ENCODE assay signal across 8 cellular contexts in the genomic region with DNA sequence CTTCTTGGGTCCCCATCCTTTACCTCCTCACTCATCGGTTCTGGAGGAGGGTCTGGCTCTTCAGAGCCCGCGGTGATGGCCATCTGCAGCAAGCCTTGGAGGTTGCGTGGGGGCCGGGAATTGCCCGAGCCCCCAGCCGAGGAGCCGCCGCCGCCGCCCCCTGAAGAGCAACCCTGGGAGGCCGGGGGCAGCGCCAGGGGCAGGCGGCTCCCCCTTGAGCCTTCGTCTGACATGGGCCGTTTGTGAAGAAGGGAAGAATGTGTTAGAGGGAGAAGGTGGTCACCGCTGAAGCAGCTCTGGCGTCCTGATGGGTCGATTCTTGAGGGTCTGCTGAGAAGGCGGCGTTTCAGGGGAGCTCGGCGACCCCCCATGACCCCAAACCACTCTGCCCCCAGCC. TPM values are rescaled to one million over a fixed set of nuclear protein-coding genes. Genes with fewer than 3 reads are reported as not detected.
DNase-seq lines count a peak whose midpoint lies in the region; ATAC-seq, FAIRE-seq and TF ChIP-seq lines count a peak whose summit lies in the region.

No MANE protein-coding gene starts in this region.

- intact Hi-C loops in activated CD4-positive, alpha-beta T cell treated with anti-CD3 and anti-CD28 coated beads, Interleukin-2, amount 10 ng/mL, durations not matched to agents 24 days and 14 days (cut with micrococcal nuclease): no loop called here
- intact Hi-C loops in ascending aorta (cut with DNase I) (no loop called here), HepG2 (cut with micrococcal nuclease; ENCODE audit: unreplicated experiment) (no loop called here), testis (cut with DNase I; ENCODE audit: low total_unique reads) (no loop called here)

- no peaks in the 10 kb centered on the region for H4K20me1 ChIP-seq in HepG2 (ENCODE audit: insufficient read depth, low read length)

- no peak for TF ChIP-seq RAD21 in HepG2 (CRISPR knock-in tag; IDR thresholded peaks at IDR 0.05)

- no peaks in the 10 kb centered on the region for H3K9me3 ChIP-seq in ascending aorta
- no peaks in the 10 kb centered on the region for H3K9me3 ChIP-seq in HepG2 (ENCODE audit: low read length)
- no peaks in the 10 kb centered on the region for H3K9me3 ChIP-seq in testis

- ATAC-seq in HepG2 (no peak), HG03571 (IDR thresholded peaks at IDR 0.05; ENCODE audit: unreplicated experiment) (no peak)

- H3K36me3 Mint-ChIP-seq in activated CD4-positive, alpha-beta T cell treated with anti-CD3 and anti-CD28 coated beads, Interleukin-2, amount 10 ng/mL, durations not matched to agents 24 days and 14 days (ENCODE audit: low read depth): peaks cover 12% of the 10 kb centered on the region

- no peak for TF ChIP-seq EP300 in HepG2 (IDR thresholded peaks at IDR 0.05; ENCODE audit: low read depth in 2 of 2, low read length in 2 of 2)
- no peak for TF ChIP-seq EP300 in HepG2 (CRISPR knock-in tag; IDR thresholded peaks at IDR 0.05; ENCODE audit: borderline replicate concordance)

- H3K9ac ChIP-seq in HepG2 (ENCODE audit: insufficient read depth, low read depth, low read length): peak overlapping the region; percentile 77

- POLR2A ChIA-PET in HepG2 (lab: Yijun Ruan, JAX): interaction anchor here (0.5 to 5.1 kb wide), 12 partner anchors 16 to 375 kb away, joined by 3 to 58 read pairs (median 5); a partner anchor contains a TSS

- H3K27ac ChIP-seq in ascending aorta (peak overlapping the region; percentile 66 to 68), HepG2 (ENCODE audit: extremely low read length, insufficient read depth, low read length) (peak overlapping the region; percentile 68), testis (peak overlapping the region; percentile 68 to 75)

- no peaks in the 10 kb centered on the region for H3K9me3 Mint-ChIP-seq in activated CD4-positive, alpha-beta T cell treated with anti-CD3 and anti-CD28 coated beads, Interleukin-2, amount 10 ng/mL, durations not matched to agents 24 days and 14 days

- DNase-seq in activated CD4-positive, alpha-beta T cell treated with anti-CD3 and anti-CD28 coated beads, Interleukin-2, amount 10 ng/mL, durations not matched to agents 24 days and 14 days: no peak
- DNase-seq in activated CD4-positive, alpha-beta T cell treated with anti-CD3 and anti-CD28 coated beads, Interleukin-2, amount 50 U/mL, for 48 hours: no peak
- no peak for DNase-seq in ascending aorta (ENCODE audit: low spot score in 2 of 2)
- DNase-seq in HepG2 (ENCODE audit: low spot score): no peak
- DNase-seq in testis: no peak
- DNase-seq in urothelium cell line (ENCODE audit: low spot score): no peak
- no peak for DNase-seq in OCI-M2 (lab: John Stamatoyannopoulos, UW; ENCODE audit: unreplicated experiment)

- H3K4me3 ChIP-seq in ascending aorta: peak overlapping the region; percentile 71 to 84
- peak overlapping the region; percentile 86 to 97 (median 93) for H3K4me3 ChIP-seq in HepG2 (replicated peaks in 1 of 3; ENCODE audit: insufficient read depth in 1 of 3, low read depth in 2 of 3, low read length in 3 of 3)
- H3K4me3 ChIP-seq in testis: peak overlapping the region; percentile 59 to 82

- in situ Hi-C loops in HepG2 (cut with HindIII; ENCODE audit: extremely low pct_ligation_motif_present, low pct_unique_long_range_greater_than_20kb): no loop called here

- H3K79me2 ChIP-seq in HepG2 (ENCODE audit: insufficient read depth, low read length): peaks cover 6% of the 10 kb centered on the region

- peaks cover 31% of the 10 kb centered on the region for H3K4me1 Mint-ChIP-seq in activated CD4-positive, alpha-beta T cell treated with anti-CD3 and anti-CD28 coated beads, Interleukin-2, amount 10 ng/mL, durations not matched to agents 24 days and 14 days

- TF ChIP-seq CTCF in ascending aorta (IDR thresholded peaks at IDR 0.05): no peak
- no peak for TF ChIP-seq CTCF in HepG2 (CRISPR knock-in tag; IDR thresholded peaks at IDR 0.05)
- no peak for TF ChIP-seq CTCF in testis (IDR thresholded peaks at IDR 0.05)

- H3K27me3 Mint-ChIP-seq in activated CD4-positive, alpha-beta T cell treated with anti-CD3 and anti-CD28 coated beads, Interleukin-2, amount 10 ng/mL, durations not matched to agents 24 days and 14 days: peaks cover 4% of the 10 kb centered on the region

- H3K27ac Mint-ChIP-seq in activated CD4-positive, alpha-beta T cell treated with anti-CD3 and anti-CD28 coated beads, Interleukin-2, amount 10 ng/mL, durations not matched to agents 24 days and 14 days: peak overlapping the region; percentile 99

- CTCF ChIA-PET in HepG2 (lab: Yijun Ruan, JAX; ENCODE audit: low intra/inter-chr PET ratio, low total read pairs): no interaction called here

- peaks cover 17 to 28% of the 10 kb centered on the region in 2 donors for H3K36me3 ChIP-seq in ascending aorta
- peaks cover 5 to 24% of the 10 kb centered on the region in 2 experiments; a peak in 3 of 5 replicates for H3K36me3 ChIP-seq in HepG2 (replicated peaks in 1 of 2; ENCODE audit: control insufficient read depth in 1 of 2, insufficient read depth in 2 of 2, low read length in 2 of 2)
- no peaks in the 10 kb centered on the region for H3K36me3 ChIP-seq in testis (ENCODE audit: low read depth, missing control alignments)

- H3K27me3 ChIP-seq in ascending aorta (no peaks in the 10 kb centered on the region), HepG2 (ENCODE audit: control insufficient read depth in 1 of 2, insufficient read depth in 2 of 2, low read length in 2 of 2) (peaks cover 0 to 8% of the 10 kb centered on the region in 2 experiments; a peak in 3 of 5 replicates), testis (no peaks in the 10 kb centered on the region)

- no peak overlapping the region for H2AFZ ChIP-seq in HepG2 (ENCODE audit: low read length)

- H3K4me2 ChIP-seq in HepG2 (ENCODE audit: low read depth, low read length): peak overlapping the region; percentile 93

- H3K4me1 ChIP-seq in ascending aorta (peaks cover 8 to 11% of the 10 kb centered on the region in 2 donors), HepG2 (ENCODE audit: insufficient read depth, low read length) (peaks cover 24% of the 10 kb centered on the region), testis (peaks cover 8% of the 10 kb centered on the region)

- 2% methylated on average over 6 of the region's 23 CpGs for WGBS in HepG2 (ENCODE audit: low lambda C conversion rate)
- WGBS in testis, 2 donors: 2 to 8% methylated on average over 22 to 23 of the region's 23 CpGs

- no peak for FAIRE-seq in HepG2 (lab: Jason Lieb, UNC)
- FAIRE-seq in urothelium cell line (lab: Jason Lieb, UNC): no peak

- H3K4me3 Mint-ChIP-seq in activated CD4-positive, alpha-beta T cell treated with anti-CD3 and anti-CD28 coated beads, Interleukin-2, amount 10 ng/mL, durations not matched to agents 24 days and 14 days: peak overlapping the region; percentile 100

- TSS peak; percentile 67 for BruUV-seq in HepG2 (replicated peaks; lab: Mats Ljungman, UMichigan)

- TF ChIP-seq POLR2A in HepG2 (IDR thresholded peaks at IDR 0.05; ENCODE audit: insufficient read depth in 1 of 2, low read depth in 2 of 2, low read length in 2 of 2): no peak
- TF ChIP-seq POLR2A in testis (IDR thresholded peaks at IDR 0.05): no peak

RNA-seq across cellular contexts. Expression of a gene that starts 0.5 kb away (rescaled TPM):
- total RNA-seq in activated CD4-positive, alpha-beta T cell treated with anti-CD3 and anti-CD28 coated beads, Interleukin-2, amount 10 ng/mL, durations not matched to agents 24 days and 14 days: 63.9 and 68.3 TPM in 2 replicates
- total RNA-seq in ascending aorta (72.7 TPM), HepG2 (2016; rRNA removed; fragmentation: Illumina TruSeq; extraction: Trizol) (33.7 and 35.9 TPM in 2 replicates), testis (10 to 100 TPM; 43.5 to 48.2 TPM)
- total RNA-seq in HepG2 (2016; cell fraction: cytosol; rRNA removed; fragmentation: Illumina TruSeq; extraction: Trizol; ENCODE audit: low read depth): 3.9 TPM in 2 replicates
- total RNA-seq in HepG2 (2016; cell fraction: insoluble cytoplasmic fraction; rRNA removed; fragmentation: Illumina TruSeq; extraction: Trizol): 32.9 and 34.5 TPM in 2 replicates
- total RNA-seq in HepG2 (2016; cell fraction: membrane; rRNA removed; fragmentation: Illumina TruSeq; extraction: Trizol): 8.1 and 8.5 TPM in 2 replicates
- total RNA-seq in HepG2 (2016; cell fraction: nucleus; rRNA removed; fragmentation: Illumina TruSeq; extraction: Trizol): 14.3 and 15.8 TPM in 2 replicates
- polyA plus RNA-seq in HepG2 (2011; rRNA removed) (22.3 and 25.7 TPM in 2 replicates), testis (ENCODE audit: insufficient read depth, low read depth, low replicate concordance) (42.7 TPM)
- 19.2 and 35.4 TPM in 2 replicates for polyA plus RNA-seq in HepG2 (2011; cell fraction: cytosol; rRNA removed)
- 19.5 and 22.1 TPM in 2 replicates for polyA plus RNA-seq in HepG2 (2011; cell fraction: nucleus; rRNA removed)
- polyA plus RNA-seq in HepG2 (2012): 14.9 and 21.2 TPM in 2 replicates
- 5.6 and 5.7 TPM in 2 replicates for polyA plus RNA-seq in HepG2 (2016; cell fraction: cytosol; fragmentation: Illumina TruSeq; extraction: Trizol; ENCODE audit: low read depth)
- 53.4 and 56.0 TPM in 2 replicates for polyA plus RNA-seq in HepG2 (2016; cell fraction: insoluble cytoplasmic fraction; fragmentation: Illumina TruSeq; extraction: Trizol; ENCODE audit: low read depth)
- polyA plus RNA-seq in HepG2 (2016; cell fraction: membrane; fragmentation: Illumina TruSeq; extraction: Trizol; ENCODE audit: low read depth): 8.9 and 9.7 TPM in 2 replicates
- polyA plus RNA-seq in HepG2 (2016; cell fraction: nucleus; fragmentation: Illumina TruSeq; extraction: Trizol; ENCODE audit: insufficient read depth, low read depth): 26.8 and 27.6 TPM in 2 replicates
- 33.2 and 42.3 TPM in 2 replicates for polyA minus RNA-seq in HepG2 (2011; rRNA and poly(A)+ RNA removed; ENCODE audit: low replicate concordance)
- 15.9 and 23.8 TPM in 2 replicates for polyA minus RNA-seq in HepG2 (2011; cell fraction: cytosol; rRNA and poly(A)+ RNA removed)
- 4.6 and 6.1 TPM in 2 replicates for polyA minus RNA-seq in HepG2 (2011; cell fraction: nucleus; rRNA and poly(A)+ RNA removed)

RNA-seq across cellular contexts. Expression of a gene that starts 4.4 kb away (rescaled TPM):
- 5.9 and 7.9 TPM in 2 replicates for total RNA-seq in activated CD4-positive, alpha-beta T cell treated with anti-CD3 and anti-CD28 coated beads, Interleukin-2, amount 10 ng/mL, durations not matched to agents 24 days and 14 days
- total RNA-seq in ascending aorta (6.5 TPM), HepG2 (2016; rRNA removed; fragmentation: Illumina TruSeq; extraction: Trizol) (0.18 TPM in 1 of 2 replicates, not detected in the other), testis (10 to 100 TPM; 14.9 to 20.7 TPM)
- not detected in 2 replicates for total RNA-seq in HepG2 (2016; cell fraction: cytosol; rRNA removed; fragmentation: Illumina TruSeq; extraction: Trizol; ENCODE audit: low read depth)
- 0.19 TPM in 1 of 2 replicates, not detected in the other for total RNA-seq in HepG2 (2016; cell fraction: insoluble cytoplasmic fraction; rRNA removed; fragmentation: Illumina TruSeq; extraction: Trizol)
- total RNA-seq in HepG2 (2016; cell fraction: membrane; rRNA removed; fragmentation: Illumina TruSeq; extraction: Trizol): 0.10 and 0.25 TPM in 2 replicates
- 0.60 TPM in 1 of 2 replicates, not detected in the other for total RNA-seq in HepG2 (2016; cell fraction: nucleus; rRNA removed; fragmentation: Illumina TruSeq; extraction: Trizol)
- polyA plus RNA-seq in HepG2 (2011; rRNA removed) (1.2 and 1.9 TPM in 2 replicates), testis (ENCODE audit: insufficient read depth, low read depth, low replicate concordance) (12.8 TPM)
- polyA plus RNA-seq in HepG2 (2011; cell fraction: cytosol; rRNA removed): 0.75 and 1.1 TPM in 2 replicates
- 8.1 and 12.7 TPM in 2 replicates for polyA plus RNA-seq in HepG2 (2011; cell fraction: nucleus; rRNA removed)
- 0.74 and 1.1 TPM in 2 replicates for polyA plus RNA-seq in HepG2 (2012)
- polyA plus RNA-seq in HepG2 (2016; cell fraction: cytosol; fragmentation: Illumina TruSeq; extraction: Trizol; ENCODE audit: low read depth): 0.14 and 0.17 TPM in 2 replicates
- polyA plus RNA-seq in HepG2 (2016; cell fraction: insoluble cytoplasmic fraction; fragmentation: Illumina TruSeq; extraction: Trizol; ENCODE audit: low read depth): 0.20 and 0.44 TPM in 2 replicates
- polyA plus RNA-seq in HepG2 (2016; cell fraction: membrane; fragmentation: Illumina TruSeq; extraction: Trizol; ENCODE audit: low read depth): 0.09 and 0.25 TPM in 2 replicates
- 0.68 and 0.79 TPM in 2 replicates for polyA plus RNA-seq in HepG2 (2016; cell fraction: nucleus; fragmentation: Illumina TruSeq; extraction: Trizol; ENCODE audit: insufficient read depth, low read depth)
- polyA minus RNA-seq in HepG2 (2011; rRNA and poly(A)+ RNA removed; ENCODE audit: low replicate concordance): 0.72 and 1.3 TPM in 2 replicates
- polyA minus RNA-seq in HepG2 (2011; cell fraction: cytosol; rRNA and poly(A)+ RNA removed): not detected in 2 replicates
- polyA minus RNA-seq in HepG2 (2011; cell fraction: nucleus; rRNA and poly(A)+ RNA removed): 1.0 and 1.2 TPM in 2 replicates

RNA-seq across cellular contexts. Expression of a gene that starts 20.6 kb away (rescaled TPM):
- 196 and 216 TPM in 2 replicates for total RNA-seq in activated CD4-positive, alpha-beta T cell treated with anti-CD3 and anti-CD28 coated beads, Interleukin-2, amount 10 ng/mL, durations not matched to agents 24 days and 14 days
- total RNA-seq in ascending aorta (68.3 TPM), HepG2 (2016; rRNA removed; fragmentation: Illumina TruSeq; extraction: Trizol) (23.0 and 25.8 TPM in 2 replicates), testis (100 to 1,000 TPM; 178 to 179 TPM)
- total RNA-seq in HepG2 (2016; cell fraction: cytosol; rRNA removed; fragmentation: Illumina TruSeq; extraction: Trizol; ENCODE audit: low read depth): 6.5 and 7.1 TPM in 2 replicates
- 18.2 and 27.7 TPM in 2 replicates for total RNA-seq in HepG2 (2016; cell fraction: insoluble cytoplasmic fraction; rRNA removed; fragmentation: Illumina TruSeq; extraction: Trizol)
- total RNA-seq in HepG2 (2016; cell fraction: membrane; rRNA removed; fragmentation: Illumina TruSeq; extraction: Trizol): 22.9 and 23.1 TPM in 2 replicates
- 20.2 and 25.1 TPM in 2 replicates for total RNA-seq in HepG2 (2016; cell fraction: nucleus; rRNA removed; fragmentation: Illumina TruSeq; extraction: Trizol)
- polyA plus RNA-seq in HepG2 (2011; rRNA removed) (54.0 and 75.7 TPM in 2 replicates), testis (ENCODE audit: insufficient read depth, low read depth, low replicate concordance) (217 TPM)
- polyA plus RNA-seq in HepG2 (2011; cell fraction: cytosol; rRNA removed): 44.7 and 48.8 TPM in 2 replicates
- polyA plus RNA-seq in HepG2 (2011; cell fraction: nucleus; rRNA removed): 190 and 211 TPM in 2 replicates
- 51.7 and 56.8 TPM in 2 replicates for polyA plus RNA-seq in HepG2 (2012)
- polyA plus RNA-seq in HepG2 (2016; cell fraction: cytosol; fragmentation: Illumina TruSeq; extraction: Trizol; ENCODE audit: low read depth): 8.4 and 9.7 TPM in 2 replicates
- 27.5 and 36.1 TPM in 2 replicates for polyA plus RNA-seq in HepG2 (2016; cell fraction: insoluble cytoplasmic fraction; fragmentation: Illumina TruSeq; extraction: Trizol; ENCODE audit: low read depth)
- 20.6 and 23.5 TPM in 2 replicates for polyA plus RNA-seq in HepG2 (2016; cell fraction: membrane; fragmentation: Illumina TruSeq; extraction: Trizol; ENCODE audit: low read depth)
- 73.4 and 77.9 TPM in 2 replicates for polyA plus RNA-seq in HepG2 (2016; cell fraction: nucleus; fragmentation: Illumina TruSeq; extraction: Trizol; ENCODE audit: insufficient read depth, low read depth)
- 112 and 140 TPM in 2 replicates for polyA minus RNA-seq in HepG2 (2011; rRNA and poly(A)+ RNA removed; ENCODE audit: low replicate concordance)
- 48.9 and 57.3 TPM in 2 replicates for polyA minus RNA-seq in HepG2 (2011; cell fraction: cytosol; rRNA and poly(A)+ RNA removed)
- 48.9 and 67.0 TPM in 2 replicates for polyA minus RNA-seq in HepG2 (2011; cell fraction: nucleus; rRNA and poly(A)+ RNA removed)

RNA-seq across cellular contexts. Expression of a gene that starts 45.8 kb away (rescaled TPM):
- total RNA-seq in activated CD4-positive, alpha-beta T cell treated with anti-CD3 and anti-CD28 coated beads, Interleukin-2, amount 10 ng/mL, durations not matched to agents 24 days and 14 days: 0.28 and 0.69 TPM in 2 replicates
- total RNA-seq in ascending aorta (not detected), HepG2 (2016; rRNA removed; fragmentation: Illumina TruSeq; extraction: Trizol) (0.74 and 1.3 TPM in 2 replicates), testis (1 to 10 TPM in 1 of 2 donors, not detected in 1; 2.2 TPM)
- total RNA-seq in HepG2 (2016; cell fraction: cytosol; rRNA removed; fragmentation: Illumina TruSeq; extraction: Trizol; ENCODE audit: low read depth): 0.79 and 1.0 TPM in 2 replicates
- total RNA-seq in HepG2 (2016; cell fraction: insoluble cytoplasmic fraction; rRNA removed; fragmentation: Illumina TruSeq; extraction: Trizol): 0.70 and 1.0 TPM in 2 replicates
- total RNA-seq in HepG2 (2016; cell fraction: membrane; rRNA removed; fragmentation: Illumina TruSeq; extraction: Trizol): 0.62 and 0.77 TPM in 2 replicates
- 0.84 and 1.5 TPM in 2 replicates for total RNA-seq in HepG2 (2016; cell fraction: nucleus; rRNA removed; fragmentation: Illumina TruSeq; extraction: Trizol)
- polyA plus RNA-seq in HepG2 (2011; rRNA removed) (1.8 and 2.9 TPM in 2 replicates), testis (ENCODE audit: insufficient read depth, low read depth, low replicate concordance) (0.98 TPM)
- polyA plus RNA-seq in HepG2 (2011; cell fraction: cytosol; rRNA removed): 2.4 and 2.5 TPM in 2 replicates
- 6.2 and 7.0 TPM in 2 replicates for polyA plus RNA-seq in HepG2 (2011; cell fraction: nucleus; rRNA removed)
- 3.3 and 3.4 TPM in 2 replicates for polyA plus RNA-seq in HepG2 (2012)
- polyA plus RNA-seq in HepG2 (2016; cell fraction: cytosol; fragmentation: Illumina TruSeq; extraction: Trizol; ENCODE audit: low read depth): 0.33 and 0.50 TPM in 2 replicates
- polyA plus RNA-seq in HepG2 (2016; cell fraction: insoluble cytoplasmic fraction; fragmentation: Illumina TruSeq; extraction: Trizol; ENCODE audit: low read depth): 0.37 and 0.74 TPM in 2 replicates
- polyA plus RNA-seq in HepG2 (2016; cell fraction: membrane; fragmentation: Illumina TruSeq; extraction: Trizol; ENCODE audit: low read depth): 0.28 and 1.2 TPM in 2 replicates
- 1.7 and 1.9 TPM in 2 replicates for polyA plus RNA-seq in HepG2 (2016; cell fraction: nucleus; fragmentation: Illumina TruSeq; extraction: Trizol; ENCODE audit: insufficient read depth, low read depth)
- polyA minus RNA-seq in HepG2 (2011; rRNA and poly(A)+ RNA removed; ENCODE audit: low replicate concordance): 5.1 TPM in 1 of 2 replicates, not detected in the other
- polyA minus RNA-seq in HepG2 (2011; cell fraction: cytosol; rRNA and poly(A)+ RNA removed): 1.9 and 2.7 TPM in 2 replicates
- 1.4 and 1.5 TPM in 2 replicates for polyA minus RNA-seq in HepG2 (2011; cell fraction: nucleus; rRNA and poly(A)+ RNA removed)

RNA-seq across cellular contexts. Expression of a gene that starts 50.8 kb away (rescaled TPM):
- 6.8 and 7.7 TPM in 2 replicates for total RNA-seq in activated CD4-positive, alpha-beta T cell treated with anti-CD3 and anti-CD28 coated beads, Interleukin-2, amount 10 ng/mL, durations not matched to agents 24 days and 14 days
- total RNA-seq in ascending aorta (not detected), HepG2 (2016; rRNA removed; fragmentation: Illumina TruSeq; extraction: Trizol) (6.0 and 9.6 TPM in 2 replicates), testis (10 to 100 TPM; 13.4 to 13.9 TPM)
- total RNA-seq in HepG2 (2016; cell fraction: cytosol; rRNA removed; fragmentation: Illumina TruSeq; extraction: Trizol; ENCODE audit: low read depth): 9.6 and 12.1 TPM in 2 replicates
- total RNA-seq in HepG2 (2016; cell fraction: insoluble cytoplasmic fraction; rRNA removed; fragmentation: Illumina TruSeq; extraction: Trizol): 6.1 and 10.1 TPM in 2 replicates
- total RNA-seq in HepG2 (2016; cell fraction: membrane; rRNA removed; fragmentation: Illumina TruSeq; extraction: Trizol): 13.1 and 18.6 TPM in 2 replicates
- total RNA-seq in HepG2 (2016; cell fraction: nucleus; rRNA removed; fragmentation: Illumina TruSeq; extraction: Trizol): 7.1 and 10.0 TPM in 2 replicates
- polyA plus RNA-seq in HepG2 (2011; rRNA removed) (7.7 and 10.7 TPM in 2 replicates), testis (ENCODE audit: insufficient read depth, low read depth, low replicate concordance) (12.8 TPM)
- 6.2 and 9.1 TPM in 2 replicates for polyA plus RNA-seq in HepG2 (2011; cell fraction: cytosol; rRNA removed)
- 66.7 and 95.0 TPM in 2 replicates for polyA plus RNA-seq in HepG2 (2011; cell fraction: nucleus; rRNA removed)
- polyA plus RNA-seq in HepG2 (2012): 16.2 and 16.6 TPM in 2 replicates
- polyA plus RNA-seq in HepG2 (2016; cell fraction: cytosol; fragmentation: Illumina TruSeq; extraction: Trizol; ENCODE audit: low read depth): 22.1 and 25.3 TPM in 2 replicates
- 8.1 and 13.8 TPM in 2 replicates for polyA plus RNA-seq in HepG2 (2016; cell fraction: insoluble cytoplasmic fraction; fragmentation: Illumina TruSeq; extraction: Trizol; ENCODE audit: low read depth)
- 27.2 and 29.7 TPM in 2 replicates for polyA plus RNA-seq in HepG2 (2016; cell fraction: membrane; fragmentation: Illumina TruSeq; extraction: Trizol; ENCODE audit: low read depth)
- polyA plus RNA-seq in HepG2 (2016; cell fraction: nucleus; fragmentation: Illumina TruSeq; extraction: Trizol; ENCODE audit: insufficient read depth, low read depth): 36.9 and 38.1 TPM in 2 replicates
- polyA minus RNA-seq in HepG2 (2011; rRNA and poly(A)+ RNA removed; ENCODE audit: low replicate concordance): 1.9 and 14.4 TPM in 2 replicates
- polyA minus RNA-seq in HepG2 (2011; cell fraction: cytosol; rRNA and poly(A)+ RNA removed): 2.9 and 3.2 TPM in 2 replicates
- polyA minus RNA-seq in HepG2 (2011; cell fraction: nucleus; rRNA and poly(A)+ RNA removed): 7.1 and 7.8 TPM in 2 replicates
